In the genomic region with DNA sequence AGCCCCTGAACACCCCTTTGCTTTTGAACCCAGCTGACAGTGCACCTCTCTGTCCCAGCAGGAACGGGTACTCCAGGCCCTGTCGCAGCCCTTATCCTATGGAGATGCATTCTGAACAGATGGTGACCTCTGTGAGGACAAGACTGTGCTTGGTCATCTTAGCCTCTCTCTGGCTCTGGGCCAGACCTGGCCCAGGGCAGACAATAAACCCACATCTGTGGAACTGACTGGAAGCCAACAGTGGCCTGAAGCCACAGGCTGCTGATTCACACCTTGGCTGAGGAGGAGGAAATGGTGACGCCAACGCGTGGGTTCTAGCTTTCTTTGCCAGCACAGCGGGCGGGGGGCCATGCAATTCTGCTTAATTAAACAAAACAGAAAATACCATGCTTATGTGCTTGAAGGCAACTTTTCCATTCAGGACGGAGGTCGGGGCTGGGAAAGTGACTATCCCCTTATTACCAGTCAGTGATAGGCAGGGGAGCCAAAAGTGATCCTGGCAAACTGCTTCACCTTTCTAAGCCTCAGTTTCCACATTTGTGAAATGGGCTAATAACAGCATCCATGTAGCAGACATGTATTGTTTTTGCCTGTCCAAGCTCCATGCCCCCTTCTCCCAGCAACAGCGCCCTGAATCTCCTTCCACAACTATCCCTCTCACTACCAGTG, we compare ENCODE assay signal across 8 cellular contexts. TPM values are rescaled to one million over a fixed set of nuclear protein-coding genes. Genes with fewer than 3 reads are reported as not detected.
DNase-seq lines count a peak whose midpoint lies in the region; ATAC-seq and TF ChIP-seq lines count a peak whose summit lies in the region.

No MANE protein-coding gene starts in this region.

- no peaks in the 10 kb centered on the region for H3K36me3 Mint-ChIP-seq in stimulated activated naive CD8-positive, alpha-beta T cell treated with anti-CD3 and anti-CD28 coated beads, Interleukin-15, Interleukin-2, amounts not matched to agents 100 ng/mL and 50 ng/mL, for 24 hours (ENCODE audit: low read depth)

- no peak overlapping the region for H3K4me3 Mint-ChIP-seq in stimulated activated naive CD8-positive, alpha-beta T cell treated with anti-CD3 and anti-CD28 coated beads, Interleukin-15, Interleukin-2, amounts not matched to agents 100 ng/mL and 50 ng/mL, for 24 hours

- CTCF ChIA-PET in HEK293 (lab: Yijun Ruan, JAX), result no interaction called here

- peak overlapping the region; percentile 57 for H3K27ac Mint-ChIP-seq in stimulated activated naive CD8-positive, alpha-beta T cell treated with anti-CD3 and anti-CD28 coated beads, Interleukin-15, Interleukin-2, amounts not matched to agents 100 ng/mL and 50 ng/mL, for 24 hours

- POLR2A ChIA-PET in HEK293 (lab: Yijun Ruan, JAX), result interaction anchor here (1.0 kb wide), 1 partner anchor 89 kb away, joined by 3 read pairs; no protein-coding TSS in a partner anchor

- peaks cover 5% of the 10 kb centered on the region; the same call in 1 of the 2 replicates for H3K4me1 ChIP-seq in HEK293 (ENCODE audit: control insufficient read depth, insufficient read depth, low read length)
- peaks cover 6% of the 10 kb centered on the region for H3K4me1 ChIP-seq in mucosa of descending colon (ENCODE audit: low read depth)

- H3K4me1 Mint-ChIP-seq in stimulated activated naive CD8-positive, alpha-beta T cell treated with anti-CD3 and anti-CD28 coated beads, Interleukin-15, Interleukin-2, amounts not matched to agents 100 ng/mL and 50 ng/mL, for 24 hours (ENCODE audit: low read depth), result peaks cover 19% of the 10 kb centered on the region

- H3K36me3 ChIP-seq in HEK293 (ENCODE audit: control insufficient read depth in 2 of 2, insufficient read depth in 1 of 2, low read length in 2 of 2) (no peaks in the 10 kb centered on the region), mucosa of descending colon (ENCODE audit: low read depth) (no peaks in the 10 kb centered on the region)

- H3K4me3 ChIP-seq in HEK293 (ENCODE audit: low read depth, low read length) (no peak overlapping the region), choroid plexus epithelial cell (ENCODE audit: low read depth, low read length) (no peak overlapping the region), mucosa of descending colon (no peak overlapping the region)

- in situ Hi-C loops in SK-MEL-5 (cut with HindIII; ENCODE audit: low pct_unique_long_range_greater_than_20kb, low sequenced_read_pairs), result no loop called here

- intact Hi-C loops in mucosa of descending colon (cut with DNase I, micrococcal nuclease), result no loop called here

- H3K9me3 Mint-ChIP-seq in stimulated activated naive CD8-positive, alpha-beta T cell treated with anti-CD3 and anti-CD28 coated beads, Interleukin-15, Interleukin-2, amounts not matched to agents 100 ng/mL and 50 ng/mL, for 24 hours, result no peaks in the 10 kb centered on the region

- TF ChIP-seq CTCF in HEK293 (tag by site-specific recombination; IDR thresholded peaks at IDR 0.05), result no peak
- TF ChIP-seq CTCF in choroid plexus epithelial cell (conservative IDR thresholded peaks at IDR 0.05; ENCODE audit: low read depth, low read length), result no peak
- no peak for TF ChIP-seq CTCF in mucosa of descending colon (IDR thresholded peaks at IDR 0.05)

- H3K27me3 Mint-ChIP-seq in stimulated activated naive CD8-positive, alpha-beta T cell treated with anti-CD3 and anti-CD28 coated beads, Interleukin-15, Interleukin-2, amounts not matched to agents 100 ng/mL and 50 ng/mL, for 24 hours, result peaks cover 38% of the 10 kb centered on the region

- ATAC-seq in mucosa of descending colon (peak; percentile 74), GM21786 (IDR thresholded peaks at IDR 0.05; ENCODE audit: unreplicated experiment) (no peak)

- DNase-seq in SK-MEL-5 (ENCODE audit: low read depth, low spot score) (peak; percentile 72), choroid plexus epithelial cell (ENCODE audit: low read depth) (peak; percentile 95), mucosa of descending colon (peak; percentile 54 to 77 (median 66)), DMS79 treated with DMSO at 0.1 percent for 48 hours (lab: John Stamatoyannopoulos, UW) (no peak), NCI-H774 (lab: John Stamatoyannopoulos, UW) (no peak)

- H3K27ac ChIP-seq in HEK293 (ENCODE audit: extremely low read depth, low read depth, low read length), result no peak overlapping the region

- H3K9me3 ChIP-seq in HEK293 (ENCODE audit: control insufficient read depth, insufficient read depth, low read depth, low read length) (no peaks in the 10 kb centered on the region), mucosa of descending colon (no peaks in the 10 kb centered on the region)

TF ChIP-seq in HEK293, 187 proteins besides CTCF, POLR2A, EP300 and RAD21:
- TF ChIP-seq ZNF629 (tag by site-specific recombination; IDR thresholded peaks at IDR 0.05) (peak; percentile 18; the same call in 1 of the 2 replicates), EGR2 (tag by site-specific recombination; IDR thresholded peaks at IDR 0.05; ENCODE audit: low read depth) (peak; percentile 77), SCRT2 (tag by site-specific recombination; IDR thresholded peaks at IDR 0.05) (peak; percentile 69), ZNF19 (tag by site-specific recombination; IDR thresholded peaks at IDR 0.05; ENCODE audit: low read depth) (no peak), ZFHX2 (tag by site-specific recombination; conservative IDR thresholded peaks at IDR 0.05) (peak; percentile 89), OSR2 (tag by site-specific recombination; IDR thresholded peaks at IDR 0.05) (peak; percentile 61; the same call in 1 of the 2 replicates), GLIS2 (tag by site-specific recombination; IDR thresholded peaks at IDR 0.05) (0 out of 2 replicates have a peak, but pooled peaks have one; percentile 22), ZIC2 (tag by site-specific recombination; IDR thresholded peaks at IDR 0.05) (peak; percentile 31; the same call in 1 of the 2 replicates)
- TF ChIP-seq, protein P1, sequence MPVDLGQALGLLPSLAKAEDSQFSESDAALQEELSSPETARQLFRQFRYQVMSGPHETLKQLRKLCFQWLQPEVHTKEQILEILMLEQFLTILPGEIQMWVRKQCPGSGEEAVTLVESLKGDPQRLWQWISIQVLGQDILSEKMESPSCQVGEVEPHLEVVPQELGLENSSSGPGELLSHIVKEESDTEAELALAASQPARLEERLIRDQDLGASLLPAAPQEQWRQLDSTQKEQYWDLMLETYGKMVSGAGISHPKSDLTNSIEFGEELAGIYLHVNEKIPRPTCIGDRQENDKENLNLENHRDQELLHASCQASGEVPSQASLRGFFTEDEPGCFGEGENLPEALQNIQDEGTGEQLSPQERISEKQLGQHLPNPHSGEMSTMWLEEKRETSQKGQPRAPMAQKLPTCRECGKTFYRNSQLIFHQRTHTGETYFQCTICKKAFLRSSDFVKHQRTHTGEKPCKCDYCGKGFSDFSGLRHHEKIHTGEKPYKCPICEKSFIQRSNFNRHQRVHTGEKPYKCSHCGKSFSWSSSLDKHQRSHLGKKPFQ (tag by site-specific recombination; IDR thresholded peaks at IDR 0.05), result peak; percentile 29; the same call in 1 of the 2 replicates
- TF ChIP-seq, protein P2, sequence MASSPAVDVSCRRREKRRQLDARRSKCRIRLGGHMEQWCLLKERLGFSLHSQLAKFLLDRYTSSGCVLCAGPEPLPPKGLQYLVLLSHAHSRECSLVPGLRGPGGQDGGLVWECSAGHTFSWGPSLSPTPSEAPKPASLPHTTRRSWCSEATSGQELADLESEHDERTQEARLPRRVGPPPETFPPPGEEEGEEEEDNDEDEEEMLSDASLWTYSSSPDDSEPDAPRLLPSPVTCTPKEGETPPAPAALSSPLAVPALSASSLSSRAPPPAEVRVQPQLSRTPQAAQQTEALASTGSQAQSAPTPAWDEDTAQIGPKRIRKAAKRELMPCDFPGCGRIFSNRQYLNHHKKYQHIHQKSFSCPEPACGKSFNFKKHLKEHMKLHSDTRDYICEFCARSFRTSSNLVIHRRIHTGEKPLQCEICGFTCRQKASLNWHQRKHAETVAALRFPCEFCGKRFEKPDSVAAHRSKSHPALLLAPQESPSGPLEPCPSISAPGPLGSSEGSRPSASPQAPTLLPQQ (tag by site-specific recombination; IDR thresholded peaks at IDR 0.05), result no peak

RNA-seq across cellular contexts. Expression of a gene that starts 10.8 kb away (rescaled TPM):
- 90.2 and 92.6 TPM in 2 replicates for total RNA-seq in SK-MEL-5 (2014; rRNA removed; shearing (Covaris generic))
- 80.3 and 104 TPM in 2 replicates for polyA plus RNA-seq in SK-MEL-5 (2015; cell fraction: cytosol; rRNA removed)
- 48.9 and 54.6 TPM in 2 replicates for polyA plus RNA-seq in SK-MEL-5 (2015; cell fraction: nucleus; rRNA removed)
- total RNA-seq in mucosa of descending colon, result 10 to 100 TPM in 2 of 3 donors, 1 to 10 TPM in 1; 5.4 to 28.7 (median 19.9) TPM

Comparison
In these comparisons a context has a peak if more than half of its experiments do, and no peak if none do; other contexts are left out.
1. DNase-seq: peak in SK-MEL-5 (single experiment), choroid plexus epithelial cell (single experiment) and mucosa of descending colon (3 of 3); none in DMS79 treated with DMSO at 0.1 percent for 48 hours (single experiment) and NCI-H774 (single experiment).